ENCODE assay signal across 10 cellular contexts in genomic region chr19:46426035-46426505, GRCh38. TPM values are rescaled to one million over a fixed set of nuclear protein-coding genes. Genes with fewer than 3 reads are reported as not detected.
DNase-seq lines count a peak whose midpoint lies in the region; ATAC-seq, FAIRE-seq and TF ChIP-seq lines count a peak whose summit lies in the region.
"Had no signal": no experiment of that assay in that cellular context is flagged by ENCODE, and none has a peak within 500 bp of the region (broad histone marks: within the 10 kb centered on the region; RNA-seq: fewer than 3 reads in every experiment).

No MANE protein-coding gene starts in this region.

- H2BK12ac ChIP-seq in H9 (ENCODE audit: insufficient read length, low read depth, low read length) = no peak overlapping the region

- H3K27me3 ChIP-seq in H9 (ENCODE audit: insufficient read depth, low read length) = no peaks in the 10 kb centered on the region; the same call in none of the 2 replicates
- peaks cover 21% of the 10 kb centered on the region for H3K27me3 ChIP-seq in iPS-15b (ENCODE audit: control insufficient read depth, insufficient read depth, low read length)
- H3K27me3 ChIP-seq in small intestine (ENCODE audit: control insufficient read depth in 2 of 2, insufficient read depth in 2 of 2, low read length in 2 of 2) = peaks cover 2 to 6% of the 10 kb centered on the region in 2 donors

- no peak overlapping the region for H2AFZ ChIP-seq in H9 (ENCODE audit: low read length)

- H3K27me3 Mint-ChIP-seq in H9 (ENCODE audit: low read depth) = peaks cover 38% of the 10 kb centered on the region
- peaks cover 87% of the 10 kb centered on the region for H3K27me3 Mint-ChIP-seq in activated naive CD8-positive, alpha-beta T cell treated with anti-CD3 and anti-CD28 coated beads for 36 hours

- H3K9me3 Mint-ChIP-seq in H9 = no peaks in the 10 kb centered on the region; a peak in 1 of 5 replicates
- no peaks in the 10 kb centered on the region for H3K9me3 Mint-ChIP-seq in activated naive CD8-positive, alpha-beta T cell treated with anti-CD3 and anti-CD28 coated beads for 36 hours

- no peaks in the 10 kb centered on the region for H3K79me1 ChIP-seq in H9 (ENCODE audit: insufficient read depth, low read depth, low read length, poor library complexity, severe bottlenecking)

- H2BK120ac ChIP-seq in H9 (ENCODE audit: low read depth, low read length, poor library complexity, severe bottlenecking) = no peak overlapping the region

- no peaks in the 10 kb centered on the region for H3K36me3 Mint-ChIP-seq in H9 (ENCODE audit: insufficient read depth in 1 of 3, low read depth in 3 of 3)
- no peaks in the 10 kb centered on the region for H3K36me3 Mint-ChIP-seq in activated naive CD8-positive, alpha-beta T cell treated with anti-CD3 and anti-CD28 coated beads for 36 hours

- no peak overlapping the region for H2BK20ac ChIP-seq in H9 (ENCODE audit: low read depth, low read length, poor library complexity, severe bottlenecking)

- no peak overlapping the region for H2BK15ac ChIP-seq in H9 (ENCODE audit: low read depth, low read length)

- H3K23me2 ChIP-seq in H9 (ENCODE audit: insufficient read length, low read depth, low read length, poor library complexity, severe bottlenecking) = peaks cover 14% of the 10 kb centered on the region

- H3K4ac ChIP-seq in H9 (ENCODE audit: low read depth, low read length) = no peak overlapping the region

- H3K9ac ChIP-seq in H9 (ENCODE audit: extremely low read depth, insufficient read length, low read length) (no peak overlapping the region), iPS-15b (ENCODE audit: low read depth, low read length) (peak overlapping the region; percentile 66)
- H3K9ac ChIP-seq: KMS-11 had no signal

- no peak overlapping the region for H3K14ac ChIP-seq in H9 (ENCODE audit: insufficient read depth, low read length)

- peak overlapping the region; percentile 71 to 82 for H3K4me3 Mint-ChIP-seq in H9
- H3K4me3 Mint-ChIP-seq in activated naive CD8-positive, alpha-beta T cell treated with anti-CD3 and anti-CD28 coated beads for 36 hours = peak overlapping the region; percentile 80

- peak overlapping the region; percentile 26 for H3K4me2 ChIP-seq in H9 (ENCODE audit: insufficient read depth, insufficient read length, low read length)
- H3K4me2 ChIP-seq: KMS-11 had no signal

- no peak for TF ChIP-seq CTCF in H9 (conservative IDR thresholded peaks at IDR 0.05)

- DNase-seq in H9 (no peak), small intestine (peak; percentile 37), NCI-H1694 (lab: John Stamatoyannopoulos, UW) (no peak), NCI-H345 (lab: John Stamatoyannopoulos, UW) (no peak)
- DNase-seq in activated naive CD8-positive, alpha-beta T cell treated with anti-CD3 and anti-CD28 coated beads for 36 hours = no peak

- H2BK5ac ChIP-seq in H9 (ENCODE audit: insufficient read length, low read length) = no peak overlapping the region

- H2AK5ac ChIP-seq in H9 (ENCODE audit: insufficient read length, low read length) = no peak overlapping the region

- H3K27ac Mint-ChIP-seq in H9 = no peak overlapping the region; a peak in 1 of 7 replicates
- no peak overlapping the region for H3K27ac Mint-ChIP-seq in activated naive CD8-positive, alpha-beta T cell treated with anti-CD3 and anti-CD28 coated beads for 36 hours

- H3T11ph ChIP-seq in H9 (ENCODE audit: low read length) = no peak overlapping the region

- no peaks in the 10 kb centered on the region for H3K9me3 ChIP-seq in H9 (ENCODE audit: control insufficient read depth, low read depth, low read length)
- no peaks in the 10 kb centered on the region for H3K9me3 ChIP-seq in iPS-15b (ENCODE audit: control insufficient read depth, insufficient read depth, low read length)
- no peaks in the 10 kb centered on the region for H3K9me3 ChIP-seq in small intestine (ENCODE audit: control insufficient read depth, low read depth)

- no peak overlapping the region for H3K56ac ChIP-seq in H9 (ENCODE audit: insufficient read length, low read depth, low read length)

- H4K5ac ChIP-seq in H9 (ENCODE audit: insufficient read length, low read depth, low read length) = no peak overlapping the region

- H3K27ac ChIP-seq in H9 (ENCODE audit: insufficient read length, low read depth, low read length) (no peak overlapping the region), small intestine (ENCODE audit: low read depth in 1 of 2, low read length in 1 of 2) (no peak overlapping the region)
- H3K27ac ChIP-seq: epithelial cell of prostate, KMS-11 had no signal

- no peak for ATAC-seq in GM18907 (IDR thresholded peaks at IDR 0.05; ENCODE audit: unreplicated experiment)
- ATAC-seq in HG02571 (IDR thresholded peaks at IDR 0.05; ENCODE audit: unreplicated experiment) = no peak

- no peaks in the 10 kb centered on the region for H4K20me1 ChIP-seq in H9 (ENCODE audit: control insufficient read depth, insufficient read depth, insufficient read length)

- no CpG with 5 or more reads among the region's 10 CpGs for WGBS in H9 (ENCODE audit: extremely low coverage, insufficient read length, low lambda C conversion rate)
- 1 to 5% (median 3%) methylated on average over 10 of the region's 10 CpGs for WGBS in small intestine, 3 donors

- H3K18ac ChIP-seq in H9 (ENCODE audit: insufficient read length, low read depth, low read length) = no peak overlapping the region

- H3K4me3 ChIP-seq in iPS-15b (ENCODE audit: low read depth, low read length) (peak overlapping the region; percentile 92), small intestine (ENCODE audit: low read depth in 1 of 2, low read length in 2 of 2) (no peak overlapping the region)

- no peaks in the 10 kb centered on the region for H3K36me3 ChIP-seq in iPS-15b (ENCODE audit: control insufficient read depth, insufficient read depth, low read length)
- H3K36me3 ChIP-seq in small intestine (ENCODE audit: control insufficient read depth in 2 of 2, insufficient read depth in 2 of 2, low read length in 2 of 2) = no peaks in the 10 kb centered on the region

- H3K4me1 Mint-ChIP-seq in H9 = peaks cover 26 to 34% of the 10 kb centered on the region in 2 experiments
- peaks cover 28% of the 10 kb centered on the region for H3K4me1 Mint-ChIP-seq in activated naive CD8-positive, alpha-beta T cell treated with anti-CD3 and anti-CD28 coated beads for 36 hours

- no peak overlapping the region for H4K91ac ChIP-seq in H9 (ENCODE audit: insufficient read length, low read depth, low read length)

- H3K4me1 ChIP-seq in H9 (ENCODE audit: insufficient read depth, low read length) (no peaks in the 10 kb centered on the region), iPS-15b (ENCODE audit: control insufficient read depth, insufficient read depth, low read length) (peaks cover 4% of the 10 kb centered on the region), small intestine (ENCODE audit: control insufficient read depth in 2 of 2, insufficient read depth in 1 of 2, low read depth in 1 of 2, low read length in 1 of 2) (peaks cover 0 to 3% of the 10 kb centered on the region in 2 donors)

- H3K79me2 ChIP-seq in H9 (ENCODE audit: insufficient read depth, low read length) = no peaks in the 10 kb centered on the region

- no peak overlapping the region for H3K23ac ChIP-seq in H9 (ENCODE audit: insufficient read length, low read depth, low read length)

- FAIRE-seq in small intestine (lab: Jason Lieb, UNC) = no peak

- H4K8ac ChIP-seq in H9 (replicated peaks; ENCODE audit: insufficient read length, low read depth, low read length) = no peak overlapping the region

RNA-seq across cellular contexts. Expression of gene PNMA8C, which starts 2.7 kb away (rescaled TPM):
- total RNA-seq in H9 (2021) = 1.7 and 1.8 TPM in 2 replicates
- total RNA-seq in activated naive CD8-positive, alpha-beta T cell treated with anti-CD3 and anti-CD28 coated beads for 36 hours = not detected
- polyA plus RNA-seq in small intestine = under 1 TPM in 1 of 3 donors, not detected in 2; 0.49 TPM

RNA-seq across cellular contexts. Expression of gene CCDC8, which starts 12.7 kb away (rescaled TPM):
- 27.5 and 28.7 TPM in 2 replicates for total RNA-seq in H9 (2021)
- total RNA-seq in activated naive CD8-positive, alpha-beta T cell treated with anti-CD3 and anti-CD28 coated beads for 36 hours = under 1 TPM; 0.08 TPM
- 1 to 10 TPM in 2 of 3 donors, not detected in 1; 1.1 to 2.0 TPM for polyA plus RNA-seq in small intestine

RNA-seq across cellular contexts. Expression of gene PNMA8A, which starts 45.3 kb away (rescaled TPM):
- 22.6 and 23.2 TPM in 2 replicates for total RNA-seq in H9 (2021)
- total RNA-seq in activated naive CD8-positive, alpha-beta T cell treated with anti-CD3 and anti-CD28 coated beads for 36 hours = 1 to 10 TPM; 6.0 to 6.3 TPM
- 1 to 10 TPM in 1 of 3 donors, under 1 TPM in 1, not detected in 1; 0.27 to 2.9 TPM for polyA plus RNA-seq in small intestine

Comparison
In these comparisons a context has a peak if more than half of its experiments do, and no peak if none do; other contexts are left out.
1. RNA of gene CCDC8, which starts 12.7 kb away (total RNA-seq): 27.5 to 28.7 TPM in H9; 0.08 TPM in activated naive CD8-positive, alpha-beta T cell treated with anti-CD3 and anti-CD28 coated beads for 36 hours; every median in the first group is over 10 times any median in the second.